ENCODE assay signal across 18 cellular contexts in genomic region chr21:41763996-41764395, GRCh38. TPM values are rescaled to one million over a fixed set of nuclear protein-coding genes. Genes with fewer than 3 reads are reported as not detected.
DNase-seq lines count a peak whose midpoint lies in the region; TF ChIP-seq lines count a peak whose summit lies in the region.
"Had no signal": no experiment of that assay in that cellular context is flagged by ENCODE, and none has a peak within 500 bp of the region (broad histone marks: within the 10 kb centered on the region; RNA-seq: fewer than 3 reads in every experiment).

No MANE protein-coding gene starts in this region.

- DNase-seq in NT2/D1 (ENCODE audit: low read depth, low spot score) (no peak), mesenchymal stem cell (no peak), type B pancreatic cell (ENCODE audit: extremely low spot score, unreplicated experiment) (no peak), NCI-H1092 treated with DMSO at 0.1 percent for 48 hours (lab: John Stamatoyannopoulos, UW) (no peak), RPMI8226 (no peak)
- no peak for DNase-seq in NK-92 treated with Interleukin-12 subunit alpha and Interleukin-12 subunit beta, amount 100 ng/mL, for 24 hours (lab: John Stamatoyannopoulos, UW)
- DNase-seq: activated CD4-positive, alpha-beta memory T cell treated with anti-CD3 and anti-CD28 coated beads, Interleukin-2, amount 10 ng/mL, durations not matched to agents 7 days and 5 days; activated naive CD8-positive, alpha-beta T cell treated with anti-CD3 and anti-CD28 coated beads, Interleukin-2, amount 10 ng/mL, durations not matched to agents 7 days and 5 days; activated T-cell treated with anti-CD3 and anti-CD28 coated beads, Interleukin-2, amount 50 U/mL, for 72 hours; GOT3; KBM-7; left lung; NCI-H774; stimulated activated CD4-positive, alpha-beta T cell treated with anti-CD3 and anti-CD28 coated beads, Interleukin-4, amount 100 ng/mL, for 4 hours; stimulated activated CD8-positive, alpha-beta memory T cell treated with anti-CD3 and anti-CD28 coated beads, Interleukin-4, amount 100 ng/mL, for 48 hours had no signal

- H2AK5ac ChIP-seq in mesenchymal stem cell (ENCODE audit: low read length, severe bottlenecking): peak overlapping the region; percentile 59

- peaks cover 59% of the 10 kb centered on the region for H3K4me1 Mint-ChIP-seq in type B pancreatic cell (ENCODE audit: unreplicated experiment)

- H3K27ac ChIP-seq in duodenal mucosa (ENCODE audit: low read depth, low read length) (no peak overlapping the region), mesenchymal stem cell (ENCODE audit: low read length, poor library complexity, severe bottlenecking) (peak overlapping the region; percentile 71)
- H3K27ac ChIP-seq: left lung, parathyroid adenoma had no signal

- H3K4me1 ChIP-seq in NT2/D1 (ENCODE audit: insufficient read depth, insufficient read length): peaks cover 29% of the 10 kb centered on the region
- H3K4me1 ChIP-seq in duodenal mucosa (ENCODE audit: control insufficient read depth in 1 of 2, insufficient read depth in 2 of 2, low read length in 2 of 2): peaks cover 40 to 56% of the 10 kb centered on the region in 2 donors
- peaks cover 66% of the 10 kb centered on the region for H3K4me1 ChIP-seq in mesenchymal stem cell (ENCODE audit: control insufficient read depth, insufficient read depth, low read depth, low read length)

- H3K27me3 ChIP-seq in NT2/D1 (ENCODE audit: insufficient read depth, insufficient read length) (peaks cover 75% of the 10 kb centered on the region), duodenal mucosa (ENCODE audit: control insufficient read depth in 1 of 2, insufficient read depth in 2 of 2, low read length in 2 of 2) (peaks cover 14 to 40% of the 10 kb centered on the region in 2 donors), mesenchymal stem cell (ENCODE audit: control insufficient read depth in 1 of 2, insufficient read depth in 1 of 2, low read length in 2 of 2) (peaks cover 0 to 94% of the 10 kb centered on the region in 2 experiments)

- H2AFZ ChIP-seq in mesenchymal stem cell (ENCODE audit: low read depth, low read length): no peak overlapping the region
- H2AFZ ChIP-seq: parathyroid adenoma had no signal

- H3K9me3 Mint-ChIP-seq in type B pancreatic cell: no peaks in the 10 kb centered on the region
- H3K9me3 Mint-ChIP-seq: activated CD4-positive, alpha-beta memory T cell treated with anti-CD3 and anti-CD28 coated beads, Interleukin-2, amount 10 ng/mL, durations not matched to agents 7 days and 5 days; activated naive CD8-positive, alpha-beta T cell treated with anti-CD3 and anti-CD28 coated beads, Interleukin-2, amount 10 ng/mL, durations not matched to agents 7 days and 5 days; activated T-cell treated with anti-CD3 and anti-CD28 coated beads, Interleukin-2, amount 50 U/mL, for 72 hours had no signal

- no peak overlapping the region for H3K4ac ChIP-seq in mesenchymal stem cell (ENCODE audit: low read depth in 1 of 2, low read length in 2 of 2)

- no peak overlapping the region for H2BK12ac ChIP-seq in mesenchymal stem cell (ENCODE audit: low read length in 2 of 2)

- H3K4me3 ChIP-seq in NT2/D1 (ENCODE audit: insufficient read length, low read depth) (no peak overlapping the region), duodenal mucosa (ENCODE audit: low read depth in 1 of 2, low read length in 2 of 2) (peak overlapping the region in 1 of 2 donors; percentile 73), mesenchymal stem cell (ENCODE audit: insufficient read depth in 1 of 2, low read depth in 1 of 2, low read length in 2 of 2) (no peak overlapping the region)
- H3K4me3 ChIP-seq: left lung had no signal

- H3K14ac ChIP-seq in mesenchymal stem cell (ENCODE audit: low read length in 2 of 2): no peak overlapping the region

- TF ChIP-seq CTCF in type B pancreatic cell (conservative IDR thresholded peaks at IDR 0.05): no peak

- H3K79me1 ChIP-seq in mesenchymal stem cell (replicated peaks; ENCODE audit: low read length, poor library complexity, severe bottlenecking): peaks cover 10% of the 10 kb centered on the region

- H3K36me3 Mint-ChIP-seq in type B pancreatic cell: no peaks in the 10 kb centered on the region
- H3K36me3 Mint-ChIP-seq: activated naive CD8-positive, alpha-beta T cell treated with anti-CD3 and anti-CD28 coated beads, Interleukin-2, amount 10 ng/mL, durations not matched to agents 7 days and 5 days had no signal

- no peak overlapping the region for H3K23ac ChIP-seq in mesenchymal stem cell (ENCODE audit: low read length in 2 of 2)

- H4K8ac ChIP-seq in mesenchymal stem cell (ENCODE audit: low read length): no peak overlapping the region

- H4K91ac ChIP-seq in mesenchymal stem cell (ENCODE audit: low read length): no peak overlapping the region

- 73% methylated on average over 8 of the region's 8 CpGs for WGBS in mesenchymal stem cell

- peak overlapping the region; percentile 33 for H2BK5ac ChIP-seq in mesenchymal stem cell (ENCODE audit: low read depth, low read length, poor library complexity, severe bottlenecking)

- H3K27ac Mint-ChIP-seq in type B pancreatic cell: peak overlapping the region; percentile 89
- H3K27ac Mint-ChIP-seq: activated CD4-positive, alpha-beta memory T cell treated with anti-CD3 and anti-CD28 coated beads, Interleukin-2, amount 10 ng/mL, durations not matched to agents 7 days and 5 days; activated naive CD8-positive, alpha-beta T cell treated with anti-CD3 and anti-CD28 coated beads, Interleukin-2, amount 10 ng/mL, durations not matched to agents 7 days and 5 days; activated T-cell treated with anti-CD3 and anti-CD28 coated beads, Interleukin-2, amount 50 U/mL, for 72 hours had no signal

- peak overlapping the region; percentile 34 for H3K4me2 ChIP-seq in mesenchymal stem cell (ENCODE audit: low read length, poor library complexity, severe bottlenecking)

- no peak overlapping the region for H2BK15ac ChIP-seq in mesenchymal stem cell (ENCODE audit: low read depth, poor library complexity, severe bottlenecking)

- H3K9ac ChIP-seq in NT2/D1 (ENCODE audit: insufficient read length, low read depth) (peak overlapping the region; percentile 34), duodenal mucosa (ENCODE audit: low read depth in 1 of 2, low read length in 2 of 2) (peak overlapping the region; percentile 13 to 16), mesenchymal stem cell (ENCODE audit: low read length) (no peak overlapping the region)
- H3K9ac ChIP-seq: parathyroid adenoma had no signal

- no peak overlapping the region for H2BK120ac ChIP-seq in mesenchymal stem cell (ENCODE audit: low read depth, low read length)

- H3K27me3 Mint-ChIP-seq in type B pancreatic cell: peaks cover 64% of the 10 kb centered on the region

- no peak overlapping the region for H3K18ac ChIP-seq in mesenchymal stem cell (ENCODE audit: low read depth in 1 of 2, low read length in 2 of 2)

- H3K4me3 Mint-ChIP-seq in type B pancreatic cell: peak overlapping the region; percentile 91
- H3K4me3 Mint-ChIP-seq: activated CD4-positive, alpha-beta memory T cell treated with anti-CD3 and anti-CD28 coated beads, Interleukin-2, amount 10 ng/mL, durations not matched to agents 7 days and 5 days; activated naive CD8-positive, alpha-beta T cell treated with anti-CD3 and anti-CD28 coated beads, Interleukin-2, amount 10 ng/mL, durations not matched to agents 7 days and 5 days; activated T-cell treated with anti-CD3 and anti-CD28 coated beads, Interleukin-2, amount 50 U/mL, for 72 hours had no signal

- H3K36me3 ChIP-seq in NT2/D1 (ENCODE audit: insufficient read depth, insufficient read length, low read length) (no peaks in the 10 kb centered on the region), duodenal mucosa (ENCODE audit: control insufficient read depth in 1 of 2, insufficient read depth in 2 of 2, low read length in 2 of 2) (no peaks in the 10 kb centered on the region), mesenchymal stem cell (ENCODE audit: control insufficient read depth in 1 of 2, insufficient read depth in 2 of 2, low read depth in 1 of 2, low read length in 2 of 2) (no peaks in the 10 kb centered on the region)
- H3K36me3 ChIP-seq: left lung had no signal

- H3K9me3 ChIP-seq in NT2/D1 (ENCODE audit: insufficient read depth, low read length) (no peaks in the 10 kb centered on the region), duodenal mucosa (ENCODE audit: control insufficient read depth in 1 of 2, low read length in 2 of 2) (no peaks in the 10 kb centered on the region), mesenchymal stem cell (ENCODE audit: control insufficient read depth, low read length) (no peaks in the 10 kb centered on the region)
- H3K9me3 ChIP-seq: left lung had no signal

RNA-seq across cellular contexts. Expression of gene RIPK4, which starts 2.9 kb away (rescaled TPM):
- not detected for polyA plus RNA-seq in mesenchymal stem cell (2013, experiment 1 of 2)
- not detected for polyA plus RNA-seq in mesenchymal stem cell (2013, experiment 2 of 2)
- total RNA-seq in type B pancreatic cell (ENCODE audit: low replicate concordance): 13.7 and 30.3 TPM in 2 replicates
- total RNA-seq: activated CD4-positive, alpha-beta memory T cell treated with anti-CD3 and anti-CD28 coated beads, Interleukin-2, amount 10 ng/mL, durations not matched to agents 7 days and 5 days; temporal lobe had no signal
